In the genomic region with DNA sequence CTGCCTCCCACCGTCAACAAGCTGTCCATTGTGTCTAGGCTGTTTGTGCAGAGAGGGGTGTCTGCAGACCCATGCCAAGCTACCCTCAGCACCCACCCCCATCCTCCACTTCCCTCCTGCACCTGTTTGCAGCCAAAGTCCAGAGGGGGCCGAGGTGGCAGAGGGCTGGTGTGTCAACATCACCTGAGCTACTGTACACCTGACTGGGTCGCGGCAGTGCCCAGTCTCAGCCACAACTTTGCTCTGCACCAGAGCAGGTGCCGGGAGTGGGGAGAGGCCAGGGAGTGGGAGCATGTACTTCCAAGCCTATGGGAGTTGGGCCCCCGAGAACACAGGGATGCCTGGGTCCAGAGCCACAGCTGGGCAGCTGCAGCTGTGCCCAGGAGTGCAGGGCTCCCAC, we compare ENCODE assay signal across 15 cellular contexts.
DNase-seq lines count a peak whose midpoint lies in the region; ATAC-seq and TF ChIP-seq lines count a peak whose summit lies in the region.
"Had no signal": no experiment of that assay in that cellular context is flagged by ENCODE, and none has a peak within 500 bp of the region (broad histone marks: within the 10 kb centered on the region; RNA-seq: fewer than 3 reads in every experiment).

No MANE protein-coding gene starts in this region.

- ATAC-seq in natural killer cell treated with Interleukin-12 subunit alpha and Interleukin-12 subunit beta and Interleukin-15 and Interleukin-18, amount 100 ng/mL, for 72 hours: no peak

- TF ChIP-seq CTCF in DOHH2 (IDR thresholded peaks at IDR 0.05; ENCODE audit: low read depth, low read length, poor library complexity, severe bottlenecking): no peak
- TF ChIP-seq CTCF in SU-DHL-6 (IDR thresholded peaks at IDR 0.05; ENCODE audit: insufficient read depth, low read length, poor library complexity, severe bottlenecking): no peak

- peak overlapping the region in 8 of 11 experiments; percentile 53 to 77 (median 70); a peak in 16 of 22 replicates for H3K4me2 ChIP-seq in BLaER1 treated with 17β-estradiol and CSF1 and Interleukin-3, amounts not matched to agents 10 nM and 100 nM
- H3K4me2 ChIP-seq in DOHH2 (ENCODE audit: low read length): peak overlapping the region; percentile 73
- peak overlapping the region; percentile 82 for H3K4me2 ChIP-seq in SU-DHL-6 (ENCODE audit: low read depth, low read length, poor library complexity, severe bottlenecking)

- H2AFZ ChIP-seq in SU-DHL-6 (ENCODE audit: low read depth, low read length, severe bottlenecking): no peak overlapping the region

- H3K4me3 ChIP-seq in BLaER1 treated with 17β-estradiol and CSF1 and Interleukin-3, amounts not matched to agents 10 nM and 100 nM: 0 out of 20 replicates have a peak overlapping the region, but pooled peaks of 1 of the 10 experiments have one; percentile 1
- H3K4me3 ChIP-seq in DOHH2 (ENCODE audit: low read length): peak overlapping the region; percentile 53
- H3K4me3 ChIP-seq in SU-DHL-6 (ENCODE audit: insufficient read depth, low read length, poor library complexity, severe bottlenecking): no peak overlapping the region
- H3K4me3 ChIP-seq: HAP-1 had no signal

- H3K27me3 Mint-ChIP-seq in natural killer cell treated with Interleukin-12 subunit alpha and Interleukin-12 subunit beta and Interleukin-15 and Interleukin-18, amount 100 ng/mL, for 72 hours: peaks cover 0 to 4% of the 10 kb centered on the region in 2 donors
- H3K27me3 Mint-ChIP-seq: CD8-positive, alpha-beta memory T cell had no signal

- H3K4me1 Mint-ChIP-seq in natural killer cell treated with Interleukin-12 subunit alpha and Interleukin-12 subunit beta and Interleukin-15 and Interleukin-18, amount 100 ng/mL, for 72 hours (ENCODE audit: low read depth in 2 of 2): peaks cover 10 to 13% of the 10 kb centered on the region in 2 donors

- no peak overlapping the region for H3K27ac Mint-ChIP-seq in natural killer cell treated with Interleukin-12 subunit alpha and Interleukin-12 subunit beta and Interleukin-15 and Interleukin-18, amount 100 ng/mL, for 72 hours
- H3K27ac Mint-ChIP-seq: CD4-positive, alpha-beta T cell; CD8-positive, alpha-beta memory T cell; HFFc6 had no signal

- DNase-seq in natural killer cell treated with Interleukin-12 subunit alpha and Interleukin-12 subunit beta and Interleukin-15 and Interleukin-18, amount 100 ng/mL, for 72 hours (ENCODE audit: low spot score): no peak
- no peak for DNase-seq in activated CD4-positive, alpha-beta T cell treated with anti-CD3 and anti-CD28 coated beads for 4 hours
- no peak for DNase-seq in NCI-H774 (lab: John Stamatoyannopoulos, UW)
- DNase-seq: Calu3; CD4-positive, alpha-beta T cell; CD8-positive, alpha-beta memory T cell; DMS53; DMS79 treated with DMSO at 0.1 percent for 48 hours; GOT3; HFFc6 had no signal

- no peaks in the 10 kb centered on the region for H3K27me3 ChIP-seq in BLaER1 treated with 17β-estradiol and CSF1 and Interleukin-3, amounts not matched to agents 10 nM and 100 nM
- H3K27me3 ChIP-seq in DOHH2 (ENCODE audit: control insufficient read depth, low read length) (no peaks in the 10 kb centered on the region), SU-DHL-6 (ENCODE audit: low read length) (no peaks in the 10 kb centered on the region)

- H3K27ac ChIP-seq in BLaER1 treated with 17β-estradiol and CSF1 and Interleukin-3, amounts not matched to agents 10 nM and 100 nM: peak overlapping the region in 3 of 11 experiments; percentile 18 to 58 (median 51); a peak in 4 of 22 replicates
- peak overlapping the region; percentile 95 for H3K27ac ChIP-seq in DOHH2 (ENCODE audit: low read depth, low read length)
- peak overlapping the region; percentile 94 for H3K27ac ChIP-seq in SU-DHL-6 (ENCODE audit: low read depth, low read length)

- H3K9ac ChIP-seq in BLaER1 treated with 17β-estradiol and CSF1 and Interleukin-3, amounts not matched to agents 10 nM and 100 nM: no peak overlapping the region
- H3K9ac ChIP-seq in SU-DHL-6 (ENCODE audit: low read length): peak overlapping the region; percentile 40

- peaks cover 81% of the 10 kb centered on the region for H3K79me2 ChIP-seq in DOHH2 (ENCODE audit: control insufficient read depth, low read length)
- H3K79me2 ChIP-seq in SU-DHL-6 (ENCODE audit: insufficient read depth, low read length): peaks cover 42% of the 10 kb centered on the region

- H3K4me1 ChIP-seq in BLaER1 treated with 17β-estradiol and CSF1 and Interleukin-3, amounts not matched to agents 10 nM and 100 nM: peaks cover 23 to 60% (median 54%) of the 10 kb centered on the region in 10 experiments
- peaks cover 91% of the 10 kb centered on the region for H3K4me1 ChIP-seq in DOHH2 (ENCODE audit: control insufficient read depth, low read length)

- H3K4me3 Mint-ChIP-seq in natural killer cell treated with Interleukin-12 subunit alpha and Interleukin-12 subunit beta and Interleukin-15 and Interleukin-18, amount 100 ng/mL, for 72 hours: no peak overlapping the region
- H3K4me3 Mint-ChIP-seq: CD14-positive monocyte; CD4-positive, alpha-beta T cell; CD8-positive, alpha-beta memory T cell; HFFc6 had no signal

- H3K36me3 ChIP-seq in BLaER1 treated with 17β-estradiol and CSF1 and Interleukin-3, amounts not matched to agents 10 nM and 100 nM: peaks cover 4 to 26% (median 22%) of the 10 kb centered on the region in 11 experiments; a peak in 20 of 22 replicates
- peaks cover 10% of the 10 kb centered on the region for H3K36me3 ChIP-seq in DOHH2 (ENCODE audit: control insufficient read depth, low read length)
- no peaks in the 10 kb centered on the region for H3K36me3 ChIP-seq in SU-DHL-6 (ENCODE audit: low read length)
- H3K36me3 ChIP-seq: HAP-1 had no signal

- peaks cover 14 to 23% (median 18%) of the 10 kb centered on the region in 11 experiments; a peak in 20 of 22 replicates for H3K9me3 ChIP-seq in BLaER1 treated with 17β-estradiol and CSF1 and Interleukin-3, amounts not matched to agents 10 nM and 100 nM (replicated peaks in 1 of 11)
- H3K9me3 ChIP-seq in DOHH2 (ENCODE audit: control insufficient read depth, insufficient read depth, low read length): no peaks in the 10 kb centered on the region
- no peaks in the 10 kb centered on the region for H3K9me3 ChIP-seq in SU-DHL-6 (ENCODE audit: insufficient read depth, low read length)
- H3K9me3 ChIP-seq: HAP-1 had no signal

- H3K36me3 Mint-ChIP-seq in natural killer cell treated with Interleukin-12 subunit alpha and Interleukin-12 subunit beta and Interleukin-15 and Interleukin-18, amount 100 ng/mL, for 72 hours: no peaks in the 10 kb centered on the region
- H3K36me3 Mint-ChIP-seq: CD14-positive monocyte; CD8-positive, alpha-beta memory T cell had no signal

- peaks cover 0 to 47% (median 24%) of the 10 kb centered on the region in 11 experiments; a peak in 11 of 22 replicates for H4K20me1 ChIP-seq in BLaER1 treated with 17β-estradiol and CSF1 and Interleukin-3, amounts not matched to agents 10 nM and 100 nM
- H4K20me1 ChIP-seq in DOHH2 (ENCODE audit: control insufficient read depth, insufficient read depth, low read depth, low read length) (no peaks in the 10 kb centered on the region), SU-DHL-6 (ENCODE audit: low read depth, low read length) (no peaks in the 10 kb centered on the region)

- H3F3A ChIP-seq in DOHH2 (ENCODE audit: control insufficient read depth, insufficient read depth) (peaks cover 58% of the 10 kb centered on the region), SU-DHL-6 (ENCODE audit: insufficient read depth) (peaks cover 75% of the 10 kb centered on the region)

- H3K9me2 ChIP-seq in DOHH2 (replicated peaks; ENCODE audit: control insufficient read depth, low read length): no peaks in the 10 kb centered on the region
- H3K9me2 ChIP-seq in SU-DHL-6 (replicated peaks; ENCODE audit: insufficient read depth, low read length): no peaks in the 10 kb centered on the region

- no peaks in the 10 kb centered on the region for H3K9me3 Mint-ChIP-seq in natural killer cell treated with Interleukin-12 subunit alpha and Interleukin-12 subunit beta and Interleukin-15 and Interleukin-18, amount 100 ng/mL, for 72 hours
- H3K9me3 Mint-ChIP-seq: CD14-positive monocyte; CD4-positive, alpha-beta T cell; CD8-positive, alpha-beta memory T cell had no signal
